ENCODE assay signal across 10 cellular contexts in genomic region chr9:110452227-110452801, GRCh38.
DNase-seq lines count a peak whose midpoint lies in the region; TF ChIP-seq lines count a peak whose summit lies in the region.
"Had no signal": no experiment of that assay in that cellular context is flagged by ENCODE, and none has a peak within 500 bp of the region (broad histone marks: within the 10 kb centered on the region; RNA-seq: fewer than 3 reads in every experiment).

No MANE protein-coding gene starts in this region.

- H3K4me1 Mint-ChIP-seq in glutamatergic neuron (ENCODE audit: low read depth, unreplicated experiment): no peaks in the 10 kb centered on the region

- no peaks in the 10 kb centered on the region for H4K20me1 ChIP-seq in SU-DHL-6 (ENCODE audit: low read depth, low read length)

- DNase-seq in left ventricle myocardium inferior: no peak
- DNase-seq in cardiac septum (ENCODE audit: low spot score): no peak
- no peak for DNase-seq in glutamatergic neuron
- DNase-seq in uterus: no peak
- no peak for DNase-seq in hypothalamus (lab: John Stamatoyannopoulos, UW)
- no peak for DNase-seq in GM20000 (ENCODE audit: low spot score)
- no peak for DNase-seq in NCI-H226
- DNase-seq: NCI-H187 had no signal

- H3K27ac ChIP-seq in left ventricle myocardium inferior (replicated peaks) (no peak overlapping the region), SU-DHL-6 (ENCODE audit: low read depth, low read length) (no peak overlapping the region), uterus (no peak overlapping the region)

- no peaks in the 10 kb centered on the region for H3K27me3 Mint-ChIP-seq in glutamatergic neuron (ENCODE audit: unreplicated experiment)

- H3K4me2 ChIP-seq in SU-DHL-6 (ENCODE audit: low read depth, low read length, poor library complexity, severe bottlenecking): no peak overlapping the region

- H3K4me3 ChIP-seq in left ventricle myocardium inferior: no peak overlapping the region
- no peak overlapping the region for H3K4me3 ChIP-seq in SU-DHL-6 (ENCODE audit: insufficient read depth, low read length, poor library complexity, severe bottlenecking)
- H3K4me3 ChIP-seq in uterus: no peak overlapping the region
- H3K4me3 ChIP-seq: HAP-1 had no signal

- H3K27ac Mint-ChIP-seq in glutamatergic neuron (ENCODE audit: unreplicated experiment): no peak overlapping the region

- no peaks in the 10 kb centered on the region for H3K36me3 ChIP-seq in left ventricle myocardium inferior
- no peaks in the 10 kb centered on the region for H3K36me3 ChIP-seq in SU-DHL-6 (ENCODE audit: low read length)
- H3K36me3 ChIP-seq in uterus: no peaks in the 10 kb centered on the region
- H3K36me3 ChIP-seq: HAP-1 had no signal

- no peaks in the 10 kb centered on the region for H3K27me3 ChIP-seq in left ventricle myocardium inferior (ENCODE audit: low read depth)
- H3K27me3 ChIP-seq in SU-DHL-6 (ENCODE audit: low read length): no peaks in the 10 kb centered on the region
- H3K27me3 ChIP-seq in uterus: no peaks in the 10 kb centered on the region

- H3K4me1 ChIP-seq in left ventricle myocardium inferior (no peaks in the 10 kb centered on the region), uterus (no peaks in the 10 kb centered on the region)
- H3K4me1 ChIP-seq: HAP-1 had no signal

- no peaks in the 10 kb centered on the region for H3F3A ChIP-seq in SU-DHL-6 (ENCODE audit: insufficient read depth)

- no peak for TF ChIP-seq POLR2A in uterus (IDR thresholded peaks at IDR 0.05)

- no peaks in the 10 kb centered on the region for H3K36me3 Mint-ChIP-seq in glutamatergic neuron (ENCODE audit: unreplicated experiment)

- H2AFZ ChIP-seq in SU-DHL-6 (ENCODE audit: low read depth, low read length, severe bottlenecking): no peak overlapping the region

- TF ChIP-seq CTCF in left ventricle myocardium inferior (IDR thresholded peaks at IDR 0.05; ENCODE audit: borderline replicate concordance) (peak; percentile 60), SU-DHL-6 (IDR thresholded peaks at IDR 0.05; ENCODE audit: insufficient read depth, low read length, poor library complexity, severe bottlenecking) (peak; percentile 64), glutamatergic neuron (IDR thresholded peaks at IDR 0.05; ENCODE audit: partially characterized antibody, unreplicated experiment) (peak; percentile 74), uterus (IDR thresholded peaks at IDR 0.05) (peak; percentile 6 to 21 (median 12)), GM20000 (IDR thresholded peaks at IDR 0.05; ENCODE audit: extremely low read depth, missing control alignments) (no peak)

- no peak overlapping the region for H3K9ac ChIP-seq in SU-DHL-6 (ENCODE audit: low read length)

- no peaks in the 10 kb centered on the region for H3K9me3 ChIP-seq in left ventricle myocardium inferior (replicated peaks)
- H3K9me3 ChIP-seq in SU-DHL-6 (ENCODE audit: insufficient read depth, low read length): no peaks in the 10 kb centered on the region
- no peaks in the 10 kb centered on the region for H3K9me3 ChIP-seq in uterus
- H3K9me3 ChIP-seq: HAP-1 had no signal

- no peaks in the 10 kb centered on the region for H3K9me2 ChIP-seq in SU-DHL-6 (replicated peaks; ENCODE audit: insufficient read depth, low read length)

- no peaks in the 10 kb centered on the region for H3K9me3 Mint-ChIP-seq in glutamatergic neuron (ENCODE audit: unreplicated experiment)

- H3K79me2 ChIP-seq in SU-DHL-6 (ENCODE audit: insufficient read depth, low read length): no peaks in the 10 kb centered on the region

- intact Hi-C loops in left ventricle myocardium inferior (cut with micrococcal nuclease) (loop anchor here (10.0 kb wide), 1 partner anchor 172 kb away; no protein-coding TSS in a partner anchor), cardiac septum (cut with DNase I) (loop anchor here (5.0 to 10.0 kb wide), 2 partner anchors 132 to 170 kb away; no protein-coding TSS in a partner anchor), uterus (cut with DNase I; ENCODE audit: low total_unique reads) (no loop called here)

- no peak overlapping the region for H3K4me3 Mint-ChIP-seq in glutamatergic neuron (ENCODE audit: unreplicated experiment)
